ENCODE assay signal across 22 cellular contexts in the genomic region with DNA sequence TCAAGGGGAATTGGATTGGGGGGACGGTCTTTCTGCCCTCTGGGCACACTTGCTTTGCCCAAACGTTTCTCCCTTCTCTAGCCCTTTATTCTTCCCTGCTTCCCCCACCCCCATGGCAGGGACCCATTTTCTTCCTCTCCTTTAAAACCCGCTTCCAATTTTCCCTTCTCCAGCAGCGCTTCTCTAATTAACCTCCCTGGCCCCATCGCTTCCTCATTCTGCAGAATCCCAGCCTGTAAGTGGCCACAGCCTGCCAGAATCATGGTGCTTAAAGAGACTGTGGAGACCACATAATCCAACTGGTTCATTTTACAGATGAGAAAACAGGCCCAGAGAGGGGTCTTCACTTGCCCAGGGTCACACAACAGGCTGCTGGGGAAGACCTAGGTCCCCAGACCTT.
DNase-seq lines count a peak whose midpoint lies in the region; ATAC-seq and TF ChIP-seq lines count a peak whose summit lies in the region.
"Had no signal": no experiment of that assay in that cellular context is flagged by ENCODE, and none has a peak within 500 bp of the region (broad histone marks: within the 10 kb centered on the region; RNA-seq: fewer than 3 reads in every experiment).

No MANE protein-coding gene starts in this region.

- no peak for TF ChIP-seq CTCF in activated CD8-positive, alpha-beta T cell treated with anti-CD3 and anti-CD28 coated beads for 36 hours (IDR thresholded peaks at IDR 0.05)
- no peak for TF ChIP-seq CTCF in endodermal cell (conservative IDR thresholded peaks at IDR 0.05)
- no peak for TF ChIP-seq CTCF in Calu3 (IDR thresholded peaks at IDR 0.05; ENCODE audit: unreplicated experiment)
- no peak for TF ChIP-seq CTCF in spleen (IDR thresholded peaks at IDR 0.05 in 8 of 11, conservative IDR thresholded peaks at IDR 0.05 in 3 of 11)

- DNase-seq in activated CD8-positive, alpha-beta T cell treated with anti-CD3 and anti-CD28 coated beads, Interleukin-2, amount 10 ng/mL, durations not matched to agents 7 days and 5 days: no peak
- DNase-seq in activated CD8-positive, alpha-beta T cell treated with anti-CD3 and anti-CD28 coated beads for 36 hours: no peak
- DNase-seq in NCI-H2227 treated with DMSO at 0.1 percent for 48 hours (lab: John Stamatoyannopoulos, UW) (peak; percentile 70), endodermal cell (no peak), Calu3 (no peak), epidermal melanocyte (ENCODE audit: insufficient read length, low spot score) (no peak), sciatic nerve (ENCODE audit: low spot score) (no peak), spleen (no peak)
- DNase-seq: activated CD4-positive, alpha-beta T cell treated with anti-CD3 and anti-CD28 coated beads for 36 hours; CD4-positive, CD25-positive, alpha-beta regulatory T cell; KG1; lower lobe of right lung; NCI-H1105; NCI-H345; ovary; SHP77 treated with DMSO at 0.1 percent for 48 hours; stimulated activated CD4-positive, alpha-beta T cell treated with anti-CD3 and anti-CD28 coated beads, Interleukin-1b, Interleukin-23, amount 100 ng/mL, for 48 hours; stomach; upper lobe of left lung had no signal

- no peaks in the 10 kb centered on the region for H3K36me3 Mint-ChIP-seq in activated CD8-positive, alpha-beta T cell treated with anti-CD3 and anti-CD28 coated beads, Interleukin-2, amount 10 ng/mL, durations not matched to agents 7 days and 5 days (ENCODE audit: low read depth)
- H3K36me3 Mint-ChIP-seq in activated CD8-positive, alpha-beta T cell treated with anti-CD3 and anti-CD28 coated beads for 36 hours (ENCODE audit: low read depth): no peaks in the 10 kb centered on the region
- H3K36me3 Mint-ChIP-seq in endodermal cell (ENCODE audit: low read depth) (no peaks in the 10 kb centered on the region), Calu3 (ENCODE audit: insufficient read depth, unreplicated experiment) (no peaks in the 10 kb centered on the region)
- H3K36me3 Mint-ChIP-seq: CD4-positive, CD25-positive, alpha-beta regulatory T cell had no signal

- H3K27me3 Mint-ChIP-seq in activated CD8-positive, alpha-beta T cell treated with anti-CD3 and anti-CD28 coated beads, Interleukin-2, amount 10 ng/mL, durations not matched to agents 7 days and 5 days (ENCODE audit: low read depth): peaks cover 13% of the 10 kb centered on the region
- H3K27me3 Mint-ChIP-seq in activated CD8-positive, alpha-beta T cell treated with anti-CD3 and anti-CD28 coated beads for 36 hours: peaks cover 1% of the 10 kb centered on the region
- H3K27me3 Mint-ChIP-seq in endodermal cell (ENCODE audit: insufficient read depth): peaks cover 10% of the 10 kb centered on the region
- H3K27me3 Mint-ChIP-seq in Calu3 (ENCODE audit: unreplicated experiment): peaks cover 60% of the 10 kb centered on the region
- H3K27me3 Mint-ChIP-seq: activated CD4-positive, alpha-beta T cell treated with anti-CD3 and anti-CD28 coated beads for 36 hours had no signal

- H3K9me3 ChIP-seq in endodermal cell (ENCODE audit: control insufficient read depth, low read length) (no peaks in the 10 kb centered on the region), spleen (no peaks in the 10 kb centered on the region)
- H3K9me3 ChIP-seq: breast epithelium, esophagus muscularis mucosa, lower lobe of right lung, ovary, stomach, upper lobe of left lung had no signal

- H3K4me1 ChIP-seq in endodermal cell (ENCODE audit: control insufficient read depth, insufficient read depth, low read length) (no peaks in the 10 kb centered on the region), spleen (peaks cover 2 to 64% (median 34%) of the 10 kb centered on the region in 6 donors)
- H3K4me1 ChIP-seq: breast epithelium, esophagus muscularis mucosa had no signal

- H3K4me3 ChIP-seq in endodermal cell (ENCODE audit: low read length): no peak overlapping the region
- H3K4me3 ChIP-seq in spleen: no peak overlapping the region
- H3K4me3 ChIP-seq: breast epithelium, esophagus muscularis mucosa, lower lobe of right lung, ovary, stomach, upper lobe of left lung had no signal

- ATAC-seq in activated CD8-positive, alpha-beta T cell treated with anti-CD3 and anti-CD28 coated beads, Interleukin-2, amount 10 ng/mL, durations not matched to agents 7 days and 5 days: no peak
- ATAC-seq in activated CD8-positive, alpha-beta T cell treated with anti-CD3 and anti-CD28 coated beads for 36 hours: no peak
- no peak for ATAC-seq in sciatic nerve
- ATAC-seq: activated CD4-positive, alpha-beta T cell treated with anti-CD3 and anti-CD28 coated beads for 36 hours; lower lobe of right lung had no signal

- H3K27me3 ChIP-seq in endodermal cell (ENCODE audit: control insufficient read depth, insufficient read depth, low read length, poor library complexity, severe bottlenecking) (no peaks in the 10 kb centered on the region), spleen (replicated peaks in 1 of 7) (peaks cover 0 to 36% (median 0%) of the 10 kb centered on the region in 7 donors)
- H3K27me3 ChIP-seq: breast epithelium, ovary, upper lobe of left lung had no signal

- peak overlapping the region; percentile 23 for H3K27ac Mint-ChIP-seq in activated CD8-positive, alpha-beta T cell treated with anti-CD3 and anti-CD28 coated beads, Interleukin-2, amount 10 ng/mL, durations not matched to agents 7 days and 5 days
- no peak overlapping the region for H3K27ac Mint-ChIP-seq in activated CD8-positive, alpha-beta T cell treated with anti-CD3 and anti-CD28 coated beads for 36 hours
- peak overlapping the region; percentile 23 for H3K27ac Mint-ChIP-seq in endodermal cell
- H3K27ac Mint-ChIP-seq in Calu3 (ENCODE audit: unreplicated experiment): no peak overlapping the region
- H3K27ac Mint-ChIP-seq: activated CD4-positive, alpha-beta T cell treated with anti-CD3 and anti-CD28 coated beads for 36 hours; activated T-helper 2 cell treated with anti-CD3 and anti-CD28 coated beads, Interferon-gamma antibody, Interleukin-2, Interleukin-4, amounts not matched to agents 10 μg/mL and 5 μg/mL and 100 μg/mL, durations not matched to agents 14 hours and 24 hours and 36 hours; CD4-positive, CD25-positive, alpha-beta regulatory T cell had no signal

- no peaks in the 10 kb centered on the region for H3K9me3 Mint-ChIP-seq in activated CD8-positive, alpha-beta T cell treated with anti-CD3 and anti-CD28 coated beads, Interleukin-2, amount 10 ng/mL, durations not matched to agents 7 days and 5 days (ENCODE audit: insufficient read depth)
- no peaks in the 10 kb centered on the region for H3K9me3 Mint-ChIP-seq in activated CD8-positive, alpha-beta T cell treated with anti-CD3 and anti-CD28 coated beads for 36 hours
- H3K9me3 Mint-ChIP-seq in endodermal cell (no peaks in the 10 kb centered on the region), Calu3 (ENCODE audit: low read depth, unreplicated experiment) (no peaks in the 10 kb centered on the region)
- H3K9me3 Mint-ChIP-seq: activated T-helper 2 cell treated with anti-CD3 and anti-CD28 coated beads, Interferon-gamma antibody, Interleukin-2, Interleukin-4, amounts not matched to agents 10 μg/mL and 5 μg/mL and 100 μg/mL, durations not matched to agents 14 hours and 24 hours and 36 hours; CD4-positive, CD25-positive, alpha-beta regulatory T cell had no signal

- CTCF ChIA-PET in activated CD8-positive, alpha-beta T cell treated with anti-CD3 and anti-CD28 coated beads, Interleukin-2, amount 10 ng/mL, durations not matched to agents 7 days and 5 days (lab: Charles Lee): interaction anchor here (9.3 to 9.4 kb wide), 2 partner anchors 9 to 18 kb away, joined by 78 to 375 read pairs; no protein-coding TSS in a partner anchor
- CTCF ChIA-PET in activated CD8-positive, alpha-beta T cell treated with anti-CD3 and anti-CD28 coated beads for 36 hours (lab: Charles Lee): interaction anchor here (0.7 kb wide), 1 partner anchor 240 kb away, joined by 3 read pairs; no protein-coding TSS in a partner anchor
- CTCF ChIA-PET in Calu3 (lab: Charles Lee): no interaction called here

- intact Hi-C loops in activated CD8-positive, alpha-beta T cell treated with anti-CD3 and anti-CD28 coated beads for 36 hours (cut with micrococcal nuclease): no loop called here
- intact Hi-C loops in Calu3 (cut with micrococcal nuclease; ENCODE audit: unreplicated experiment) (no loop called here), sciatic nerve (cut with DNase I) (no loop called here), spleen (cut with DNase I; ENCODE audit: low total_unique reads) (no loop called here)

- H3K27ac ChIP-seq in endodermal cell (ENCODE audit: low read depth, low read length) (peak overlapping the region; percentile 32), spleen (no peak overlapping the region)
- H3K27ac ChIP-seq: breast epithelium, esophagus muscularis mucosa, lower lobe of right lung, ovary, stomach, upper lobe of left lung had no signal

- H3K36me3 ChIP-seq in endodermal cell (ENCODE audit: control insufficient read depth, insufficient read depth, low read length): no peaks in the 10 kb centered on the region
- no peaks in the 10 kb centered on the region for H3K36me3 ChIP-seq in spleen
- H3K36me3 ChIP-seq: breast epithelium, esophagus muscularis mucosa, lower lobe of right lung, ovary, stomach, upper lobe of left lung had no signal

- BruUV-seq in Calu3 (replicated peaks; lab: Mats Ljungman, UMichigan): no TSS peak

- H3K4me1 Mint-ChIP-seq in activated CD8-positive, alpha-beta T cell treated with anti-CD3 and anti-CD28 coated beads, Interleukin-2, amount 10 ng/mL, durations not matched to agents 7 days and 5 days (ENCODE audit: low read depth): peaks cover 39% of the 10 kb centered on the region
- peaks cover 2% of the 10 kb centered on the region for H3K4me1 Mint-ChIP-seq in activated CD8-positive, alpha-beta T cell treated with anti-CD3 and anti-CD28 coated beads for 36 hours (ENCODE audit: low read depth)
- H3K4me1 Mint-ChIP-seq in endodermal cell (peaks cover 20% of the 10 kb centered on the region), Calu3 (ENCODE audit: low read depth, unreplicated experiment) (peaks cover 9% of the 10 kb centered on the region)
- H3K4me1 Mint-ChIP-seq: activated CD4-positive, alpha-beta T cell treated with anti-CD3 and anti-CD28 coated beads for 36 hours had no signal

- TF ChIP-seq POLR2A in spleen (IDR thresholded peaks at IDR 0.05): no peak

- no peak overlapping the region for H3K9ac ChIP-seq in endodermal cell (ENCODE audit: extremely low read depth, low read length, poor library complexity, severe bottlenecking)

- POLR2A ChIA-PET in activated CD8-positive, alpha-beta T cell treated with anti-CD3 and anti-CD28 coated beads, Interleukin-2, amount 10 ng/mL, durations not matched to agents 7 days and 5 days (lab: Charles Lee): no interaction called here
- POLR2A ChIA-PET in activated CD8-positive, alpha-beta T cell treated with anti-CD3 and anti-CD28 coated beads for 36 hours (lab: Charles Lee): no interaction called here

- 34 to 52% methylated on average over 3 to 5 of the region's 5 CpGs for WGBS in endodermal cell (ENCODE audit: insufficient coverage in 1 of 2, insufficient read length in 1 of 2), 2 experiments
- WGBS in spleen, 5 donors: 42 to 56% (median 48%) methylated on average over 5 of the region's 5 CpGs

- no peak overlapping the region for H3K4me3 Mint-ChIP-seq in activated CD8-positive, alpha-beta T cell treated with anti-CD3 and anti-CD28 coated beads, Interleukin-2, amount 10 ng/mL, durations not matched to agents 7 days and 5 days
- H3K4me3 Mint-ChIP-seq in activated CD8-positive, alpha-beta T cell treated with anti-CD3 and anti-CD28 coated beads for 36 hours: no peak overlapping the region
- H3K4me3 Mint-ChIP-seq in endodermal cell (peak overlapping the region; percentile 33), Calu3 (ENCODE audit: low read depth, unreplicated experiment) (no peak overlapping the region)
- H3K4me3 Mint-ChIP-seq: activated CD4-positive, alpha-beta T cell treated with anti-CD3 and anti-CD28 coated beads for 36 hours; CD4-positive, CD25-positive, alpha-beta regulatory T cell had no signal

Comparison
In these comparisons a context has a peak if more than half of its experiments do, and no peak if none do; other contexts are left out.
1. H3K27ac Mint-ChIP-seq: peak in activated CD8-positive, alpha-beta T cell treated with anti-CD3 and anti-CD28 coated beads, Interleukin-2, amount 10 ng/mL, durations not matched to agents 7 days and 5 days (single experiment) and endodermal cell (single experiment); none in activated CD8-positive, alpha-beta T cell treated with anti-CD3 and anti-CD28 coated beads for 36 hours (single experiment) and Calu3 (single experiment).